ENCODE assay signal across 2 cellular contexts in genomic region chr14:38125484-38125912, GRCh38.
TF ChIP-seq lines count a peak whose summit lies in the region.

No MANE protein-coding gene starts in this region.

TF ChIP-seq in IMR-90, 13 proteins besides CTCF, POLR2A, EP300 and RAD21 (continued from another document):
- TF ChIP-seq MXI1 (IDR thresholded peaks at IDR 0.05; ENCODE audit: borderline replicate concordance, low read depth, low read length) (no peak), FOS (IDR thresholded peaks at IDR 0.05; ENCODE audit: low read depth, low read length) (no peak), USF2 (IDR thresholded peaks at IDR 0.05; ENCODE audit: low read depth, low read length) (no peak), RCOR1 (IDR thresholded peaks at IDR 0.05; ENCODE audit: insufficient replicate concordance, low read length) (no peak), MAZ (IDR thresholded peaks at IDR 0.05; ENCODE audit: borderline replicate concordance, low read depth, low read length) (no peak), RFX5 (IDR thresholded peaks at IDR 0.05; ENCODE audit: low read depth, low read length) (no peak), CHD1 (IDR thresholded peaks at IDR 0.05; ENCODE audit: low read depth, low read length) (no peak), MAFK (IDR thresholded peaks at IDR 0.05; ENCODE audit: low read depth, low read length) (no peak), CEBPB (IDR thresholded peaks at IDR 0.05; ENCODE audit: low read depth, low read length) (no peak), SMC3 (IDR thresholded peaks at IDR 0.05; ENCODE audit: low read depth, low read length) (no peak), NFE2L2 (IDR thresholded peaks at IDR 0.05; ENCODE audit: low read depth, low read length) (no peak), BHLHE40 (IDR thresholded peaks at IDR 0.05; ENCODE audit: low read depth, low read length) (no peak)

TF ChIP-seq in SK-N-SH, 30 proteins besides CTCF, POLR2A, EP300 and RAD21 (continued from another document):
- TF ChIP-seq ZBTB33 (IDR thresholded peaks at IDR 0.05; ENCODE audit: borderline replicate concordance, low read depth) (no peak), CHD2 (IDR thresholded peaks at IDR 0.05; ENCODE audit: low read length, partially characterized antibody) (no peak), YY1 (IDR thresholded peaks at IDR 0.05; ENCODE audit: low read depth) (no peak), JUND (IDR thresholded peaks at IDR 0.05) (no peak), RXRA (IDR thresholded peaks at IDR 0.05; ENCODE audit: borderline replicate concordance, low read depth) (no peak), FOSL2 (IDR thresholded peaks at IDR 0.05; ENCODE audit: borderline replicate concordance, low read depth) (no peak), REST (IDR thresholded peaks at IDR 0.05; ENCODE audit: low read depth, low read length) (no peak), MEF2A (IDR thresholded peaks at IDR 0.05; ENCODE audit: borderline replicate concordance, low read depth) (no peak), NFIC (IDR thresholded peaks at IDR 0.05; ENCODE audit: borderline replicate concordance) (no peak), TAF1 (IDR thresholded peaks at IDR 0.05; ENCODE audit: borderline replicate concordance, low read depth, low read length) (no peak), IRF3 (IDR thresholded peaks at IDR 0.05; ENCODE audit: low read depth, low read length) (no peak)
